ENCODE assay signal across 2 cellular contexts in the genomic region with DNA sequence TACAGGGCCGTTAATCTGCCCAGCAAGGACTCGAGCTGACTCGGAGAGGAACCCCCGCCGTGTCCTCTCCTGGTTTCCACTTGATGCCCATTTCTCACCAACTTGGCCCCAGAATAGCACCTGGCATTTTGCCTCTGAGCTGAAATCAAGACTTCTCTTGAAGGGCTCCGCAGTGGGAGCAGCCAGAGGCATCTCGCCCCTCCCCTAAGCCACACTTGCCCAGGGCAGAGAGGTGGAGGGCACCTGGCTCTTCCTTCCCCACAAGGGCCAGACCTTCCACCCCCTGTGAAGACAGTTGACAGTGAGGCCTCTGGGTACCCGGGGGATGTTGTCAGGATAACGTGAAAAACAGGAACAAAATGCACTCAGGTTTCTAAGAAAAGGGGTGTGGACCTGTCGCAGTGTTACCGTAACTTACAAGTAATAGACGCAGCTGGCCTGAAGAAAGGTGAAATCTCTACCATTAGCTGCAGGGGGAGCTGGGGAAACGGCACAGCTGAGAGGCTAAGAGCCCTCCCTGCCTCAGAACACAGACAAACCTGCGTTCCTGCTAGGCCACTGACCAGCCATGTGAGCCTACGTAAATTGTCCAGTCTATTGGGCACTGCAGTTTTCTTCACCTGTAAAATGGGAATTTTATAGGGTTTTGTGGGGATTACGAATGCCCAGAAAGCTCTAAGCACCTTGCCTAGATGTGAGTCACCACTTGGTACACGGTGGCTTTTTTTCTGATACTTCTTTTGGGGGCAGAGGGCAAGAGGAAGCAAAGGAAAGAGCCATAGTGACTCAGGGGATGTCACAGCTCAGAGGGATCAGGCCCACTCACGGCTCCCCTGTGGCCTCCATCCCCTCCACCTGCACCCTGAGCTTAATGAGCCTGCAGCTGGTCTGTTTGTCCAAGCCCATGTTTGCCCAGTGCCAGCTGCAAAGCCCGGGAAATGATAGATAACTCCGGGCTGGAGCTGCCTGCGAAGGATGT.
TF ChIP-seq lines count a peak whose summit lies in the region.

No MANE protein-coding gene starts in this region.

TF ChIP-seq in GM23338, 12 proteins besides CTCF, POLR2A, EP300 and RAD21 (continues in another document):
- TF ChIP-seq ZNF114 (CRISPR knock-in tag; IDR thresholded peaks at IDR 0.05) (no peak), NANOG (IDR thresholded peaks at IDR 0.05; ENCODE audit: borderline replicate concordance) (no peak), JUNB (IDR thresholded peaks at IDR 0.05; ENCODE audit: unreplicated experiment) (no peak), POLR2AphosphoS5 (IDR thresholded peaks at IDR 0.05; ENCODE audit: low read depth) (no peak), ZNF331 (CRISPR knock-in tag; IDR thresholded peaks at IDR 0.05; ENCODE audit: low read depth) (no peak), EZH2phosphoT487 (IDR thresholded peaks at IDR 0.05; ENCODE audit: unreplicated experiment) (no peak), EZH2 (IDR thresholded peaks at IDR 0.05; ENCODE audit: low read depth, unreplicated experiment) (no peak)
- TF ChIP-seq, protein P1, sequence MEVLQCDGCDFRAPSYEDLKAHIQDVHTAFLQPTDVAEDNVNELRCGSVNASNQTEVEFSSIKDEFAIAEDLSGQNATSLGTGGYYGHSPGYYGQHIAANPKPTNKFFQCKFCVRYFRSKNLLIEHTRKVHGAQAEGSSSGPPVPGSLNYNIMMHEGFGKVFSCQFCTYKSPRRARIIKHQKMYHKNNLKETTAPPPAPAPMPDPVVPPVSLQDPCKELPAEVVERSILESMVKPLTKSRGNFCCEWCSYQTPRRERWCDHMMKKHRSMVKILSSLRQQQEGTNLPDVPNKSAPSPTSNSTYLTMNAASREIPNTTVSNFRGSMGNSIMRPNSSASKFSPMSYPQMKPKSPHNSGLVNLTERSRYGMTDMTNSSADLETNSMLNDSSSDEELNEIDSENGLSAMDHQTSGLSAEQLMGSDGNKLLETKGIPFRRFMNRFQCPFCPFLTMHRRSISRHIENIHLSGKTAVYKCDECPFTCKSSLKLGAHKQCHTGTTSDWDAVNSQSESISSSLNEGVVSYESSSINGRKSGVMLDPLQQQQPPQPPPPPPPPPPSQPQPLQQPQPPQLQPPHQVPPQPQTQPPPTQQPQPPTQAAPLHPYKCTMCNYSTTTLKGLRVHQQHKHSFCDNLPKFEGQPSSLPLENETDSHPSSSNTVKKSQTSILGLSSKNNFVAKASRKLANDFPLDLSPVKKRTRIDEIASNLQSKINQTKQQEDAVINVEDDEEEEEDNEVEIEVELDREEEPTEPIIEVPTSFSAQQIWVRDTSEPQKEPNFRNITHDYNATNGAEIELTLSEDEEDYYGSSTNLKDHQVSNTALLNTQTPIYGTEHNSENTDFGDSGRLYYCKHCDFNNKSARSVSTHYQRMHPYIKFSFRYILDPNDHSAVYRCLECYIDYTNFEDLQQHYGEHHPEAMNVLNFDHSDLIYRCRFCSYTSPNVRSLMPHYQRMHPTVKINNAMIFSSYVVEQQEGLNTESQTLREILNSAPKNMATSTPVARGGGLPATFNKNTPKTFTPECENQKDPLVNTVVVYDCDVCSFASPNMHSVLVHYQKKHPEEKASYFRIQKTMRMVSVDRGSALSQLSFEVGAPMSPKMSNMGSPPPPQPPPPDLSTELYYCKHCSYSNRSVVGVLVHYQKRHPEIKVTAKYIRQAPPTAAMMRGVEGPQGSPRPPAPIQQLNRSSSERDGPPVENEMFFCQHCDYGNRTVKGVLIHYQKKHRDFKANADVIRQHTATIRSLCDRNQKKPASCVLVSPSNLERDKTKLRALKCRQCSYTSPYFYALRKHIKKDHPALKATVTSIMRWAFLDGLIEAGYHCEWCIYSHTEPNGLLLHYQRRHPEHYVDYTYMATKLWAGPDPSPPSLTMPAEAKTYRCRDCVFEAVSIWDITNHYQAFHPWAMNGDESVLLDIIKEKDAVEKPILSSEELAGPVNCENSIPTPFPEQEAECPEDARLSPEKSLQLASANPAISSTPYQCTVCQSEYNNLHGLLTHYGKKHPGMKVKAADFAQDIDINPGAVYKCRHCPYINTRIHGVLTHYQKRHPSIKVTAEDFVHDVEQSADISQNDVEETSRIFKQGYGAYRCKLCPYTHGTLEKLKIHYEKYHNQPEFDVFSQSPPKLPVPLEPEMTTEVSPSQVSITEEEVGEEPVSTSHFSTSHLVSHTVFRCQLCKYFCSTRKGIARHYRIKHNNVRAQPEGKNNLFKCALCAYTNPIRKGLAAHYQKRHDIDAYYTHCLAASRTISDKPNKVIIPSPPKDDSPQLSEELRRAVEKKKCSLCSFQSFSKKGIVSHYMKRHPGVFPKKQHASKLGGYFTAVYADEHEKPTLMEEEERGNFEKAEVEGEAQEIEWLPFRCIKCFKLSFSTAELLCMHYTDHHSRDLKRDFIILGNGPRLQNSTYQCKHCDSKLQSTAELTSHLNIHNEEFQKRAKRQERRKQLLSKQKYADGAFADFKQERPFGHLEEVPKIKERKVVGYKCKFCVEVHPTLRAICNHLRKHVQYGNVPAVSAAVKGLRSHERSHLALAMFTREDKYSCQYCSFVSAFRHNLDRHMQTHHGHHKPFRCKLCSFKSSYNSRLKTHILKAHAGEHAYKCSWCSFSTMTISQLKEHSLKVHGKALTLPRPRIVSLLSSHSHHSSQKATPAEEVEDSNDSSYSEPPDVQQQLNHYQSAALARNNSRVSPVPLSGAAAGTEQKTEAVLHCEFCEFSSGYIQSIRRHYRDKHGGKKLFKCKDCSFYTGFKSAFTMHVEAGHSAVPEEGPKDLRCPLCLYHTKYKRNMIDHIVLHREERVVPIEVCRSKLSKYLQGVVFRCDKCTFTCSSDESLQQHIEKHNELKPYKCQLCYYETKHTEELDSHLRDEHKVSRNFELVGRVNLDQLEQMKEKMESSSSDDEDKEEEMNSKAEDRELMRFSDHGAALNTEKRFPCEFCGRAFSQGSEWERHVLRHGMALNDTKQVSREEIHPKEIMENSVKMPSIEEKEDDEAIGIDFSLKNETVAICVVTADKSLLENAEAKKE (CRISPR knock-in tag; IDR thresholded peaks at IDR 0.05): no peak
- TF ChIP-seq, protein P2, sequence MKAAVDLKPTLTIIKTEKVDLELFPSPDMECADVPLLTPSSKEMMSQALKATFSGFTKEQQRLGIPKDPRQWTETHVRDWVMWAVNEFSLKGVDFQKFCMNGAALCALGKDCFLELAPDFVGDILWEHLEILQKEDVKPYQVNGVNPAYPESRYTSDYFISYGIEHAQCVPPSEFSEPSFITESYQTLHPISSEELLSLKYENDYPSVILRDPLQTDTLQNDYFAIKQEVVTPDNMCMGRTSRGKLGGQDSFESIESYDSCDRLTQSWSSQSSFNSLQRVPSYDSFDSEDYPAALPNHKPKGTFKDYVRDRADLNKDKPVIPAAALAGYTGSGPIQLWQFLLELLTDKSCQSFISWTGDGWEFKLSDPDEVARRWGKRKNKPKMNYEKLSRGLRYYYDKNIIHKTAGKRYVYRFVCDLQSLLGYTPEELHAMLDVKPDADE (IDR thresholded peaks at IDR 0.05): no peak

TF ChIP-seq in H1, 55 proteins besides CTCF, POLR2A, EP300 and RAD21:
- TF ChIP-seq ASH2L (IDR thresholded peaks at IDR 0.05; ENCODE audit: low read length): no peak
- no peak for TF ChIP-seq KDM5A (IDR thresholded peaks at IDR 0.05; ENCODE audit: low read length)
- TF ChIP-seq KDM4A (IDR thresholded peaks at IDR 0.05; ENCODE audit: low read depth, low read length, severe bottlenecking): no peak
- no peak for TF ChIP-seq BACH1 (IDR thresholded peaks at IDR 0.05; ENCODE audit: low read length)
- TF ChIP-seq SAP30 (IDR thresholded peaks at IDR 0.05; ENCODE audit: insufficient read depth, insufficient replicate concordance, low read length): no peak
- no peak for TF ChIP-seq POU5F1 (IDR thresholded peaks at IDR 0.05; ENCODE audit: low read depth, low read length)
- TF ChIP-seq TAF7 (optimal IDR thresholded peaks at IDR 0.05; ENCODE audit: borderline replicate concordance, low read depth, low read length): no peak
- TF ChIP-seq, protein P3, sequence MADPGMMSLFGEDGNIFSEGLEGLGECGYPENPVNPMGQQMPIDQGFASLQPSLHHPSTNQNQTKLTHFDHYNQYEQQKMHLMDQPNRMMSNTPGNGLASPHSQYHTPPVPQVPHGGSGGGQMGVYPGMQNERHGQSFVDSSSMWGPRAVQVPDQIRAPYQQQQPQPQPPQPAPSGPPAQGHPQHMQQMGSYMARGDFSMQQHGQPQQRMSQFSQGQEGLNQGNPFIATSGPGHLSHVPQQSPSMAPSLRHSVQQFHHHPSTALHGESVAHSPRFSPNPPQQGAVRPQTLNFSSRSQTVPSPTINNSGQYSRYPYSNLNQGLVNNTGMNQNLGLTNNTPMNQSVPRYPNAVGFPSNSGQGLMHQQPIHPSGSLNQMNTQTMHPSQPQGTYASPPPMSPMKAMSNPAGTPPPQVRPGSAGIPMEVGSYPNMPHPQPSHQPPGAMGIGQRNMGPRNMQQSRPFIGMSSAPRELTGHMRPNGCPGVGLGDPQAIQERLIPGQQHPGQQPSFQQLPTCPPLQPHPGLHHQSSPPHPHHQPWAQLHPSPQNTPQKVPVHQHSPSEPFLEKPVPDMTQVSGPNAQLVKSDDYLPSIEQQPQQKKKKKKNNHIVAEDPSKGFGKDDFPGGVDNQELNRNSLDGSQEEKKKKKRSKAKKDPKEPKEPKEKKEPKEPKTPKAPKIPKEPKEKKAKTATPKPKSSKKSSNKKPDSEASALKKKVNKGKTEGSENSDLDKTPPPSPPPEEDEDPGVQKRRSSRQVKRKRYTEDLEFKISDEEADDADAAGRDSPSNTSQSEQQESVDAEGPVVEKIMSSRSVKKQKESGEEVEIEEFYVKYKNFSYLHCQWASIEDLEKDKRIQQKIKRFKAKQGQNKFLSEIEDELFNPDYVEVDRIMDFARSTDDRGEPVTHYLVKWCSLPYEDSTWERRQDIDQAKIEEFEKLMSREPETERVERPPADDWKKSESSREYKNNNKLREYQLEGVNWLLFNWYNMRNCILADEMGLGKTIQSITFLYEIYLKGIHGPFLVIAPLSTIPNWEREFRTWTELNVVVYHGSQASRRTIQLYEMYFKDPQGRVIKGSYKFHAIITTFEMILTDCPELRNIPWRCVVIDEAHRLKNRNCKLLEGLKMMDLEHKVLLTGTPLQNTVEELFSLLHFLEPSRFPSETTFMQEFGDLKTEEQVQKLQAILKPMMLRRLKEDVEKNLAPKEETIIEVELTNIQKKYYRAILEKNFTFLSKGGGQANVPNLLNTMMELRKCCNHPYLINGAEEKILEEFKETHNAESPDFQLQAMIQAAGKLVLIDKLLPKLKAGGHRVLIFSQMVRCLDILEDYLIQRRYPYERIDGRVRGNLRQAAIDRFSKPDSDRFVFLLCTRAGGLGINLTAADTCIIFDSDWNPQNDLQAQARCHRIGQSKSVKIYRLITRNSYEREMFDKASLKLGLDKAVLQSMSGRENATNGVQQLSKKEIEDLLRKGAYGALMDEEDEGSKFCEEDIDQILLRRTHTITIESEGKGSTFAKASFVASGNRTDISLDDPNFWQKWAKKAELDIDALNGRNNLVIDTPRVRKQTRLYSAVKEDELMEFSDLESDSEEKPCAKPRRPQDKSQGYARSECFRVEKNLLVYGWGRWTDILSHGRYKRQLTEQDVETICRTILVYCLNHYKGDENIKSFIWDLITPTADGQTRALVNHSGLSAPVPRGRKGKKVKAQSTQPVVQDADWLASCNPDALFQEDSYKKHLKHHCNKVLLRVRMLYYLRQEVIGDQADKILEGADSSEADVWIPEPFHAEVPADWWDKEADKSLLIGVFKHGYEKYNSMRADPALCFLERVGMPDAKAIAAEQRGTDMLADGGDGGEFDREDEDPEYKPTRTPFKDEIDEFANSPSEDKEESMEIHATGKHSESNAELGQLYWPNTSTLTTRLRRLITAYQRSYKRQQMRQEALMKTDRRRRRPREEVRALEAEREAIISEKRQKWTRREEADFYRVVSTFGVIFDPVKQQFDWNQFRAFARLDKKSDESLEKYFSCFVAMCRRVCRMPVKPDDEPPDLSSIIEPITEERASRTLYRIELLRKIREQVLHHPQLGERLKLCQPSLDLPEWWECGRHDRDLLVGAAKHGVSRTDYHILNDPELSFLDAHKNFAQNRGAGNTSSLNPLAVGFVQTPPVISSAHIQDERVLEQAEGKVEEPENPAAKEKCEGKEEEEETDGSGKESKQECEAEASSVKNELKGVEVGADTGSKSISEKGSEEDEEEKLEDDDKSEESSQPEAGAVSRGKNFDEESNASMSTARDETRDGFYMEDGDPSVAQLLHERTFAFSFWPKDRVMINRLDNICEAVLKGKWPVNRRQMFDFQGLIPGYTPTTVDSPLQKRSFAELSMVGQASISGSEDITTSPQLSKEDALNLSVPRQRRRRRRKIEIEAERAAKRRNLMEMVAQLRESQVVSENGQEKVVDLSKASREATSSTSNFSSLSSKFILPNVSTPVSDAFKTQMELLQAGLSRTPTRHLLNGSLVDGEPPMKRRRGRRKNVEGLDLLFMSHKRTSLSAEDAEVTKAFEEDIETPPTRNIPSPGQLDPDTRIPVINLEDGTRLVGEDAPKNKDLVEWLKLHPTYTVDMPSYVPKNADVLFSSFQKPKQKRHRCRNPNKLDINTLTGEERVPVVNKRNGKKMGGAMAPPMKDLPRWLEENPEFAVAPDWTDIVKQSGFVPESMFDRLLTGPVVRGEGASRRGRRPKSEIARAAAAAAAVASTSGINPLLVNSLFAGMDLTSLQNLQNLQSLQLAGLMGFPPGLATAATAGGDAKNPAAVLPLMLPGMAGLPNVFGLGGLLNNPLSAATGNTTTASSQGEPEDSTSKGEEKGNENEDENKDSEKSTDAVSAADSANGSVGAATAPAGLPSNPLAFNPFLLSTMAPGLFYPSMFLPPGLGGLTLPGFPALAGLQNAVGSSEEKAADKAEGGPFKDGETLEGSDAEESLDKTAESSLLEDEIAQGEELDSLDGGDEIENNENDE (IDR thresholded peaks at IDR 0.05; ENCODE audit: insufficient replicate concordance, low read length): no peak
- no peak for TF ChIP-seq CHD2 (IDR thresholded peaks at IDR 0.05; ENCODE audit: low read length)
- no peak for TF ChIP-seq SIN3A (conservative IDR thresholded peaks at IDR 0.05 in 1 of 2, IDR thresholded peaks at IDR 0.05 in 1 of 2; ENCODE audit: low read depth in 1 of 2, low read length in 2 of 2)
